23 cellular contexts compared by ENCODE assay signal in the genomic region with DNA sequence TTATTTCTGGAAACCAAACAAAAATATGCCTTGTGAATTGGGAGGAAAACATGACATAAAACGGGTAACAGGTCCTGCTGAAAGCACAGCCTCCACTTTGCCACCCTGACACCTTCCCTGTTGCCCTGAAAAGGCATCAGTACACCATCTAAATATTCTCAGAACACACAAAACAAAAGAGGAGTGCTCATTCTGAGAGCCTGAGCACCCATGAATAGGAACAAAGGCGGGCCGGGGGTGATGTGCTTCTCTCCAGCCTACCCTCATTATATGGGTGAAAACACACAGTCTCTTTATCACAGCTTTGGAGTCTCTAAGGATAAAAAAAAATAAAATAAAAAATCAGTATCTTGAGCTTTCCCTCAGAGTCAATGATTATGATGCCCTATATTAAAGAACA. TPM values are rescaled to one million over a fixed set of nuclear protein-coding genes. Genes with fewer than 3 reads are reported as not detected.
"Had no signal": no experiment of that assay in that cellular context is flagged by ENCODE, and none has a peak within 500 bp of the region (broad histone marks: within the 10 kb centered on the region; RNA-seq: fewer than 3 reads in every experiment).

No MANE protein-coding gene starts in this region.

- H3K4me1 Mint-ChIP-seq: naive thymus-derived CD8-positive, alpha-beta T cell; stimulated activated effector memory CD8-positive, alpha-beta T cell treated with anti-CD3 and anti-CD28 coated beads, Interleukin-12 subunit alpha, Interleukin-12 subunit beta, amount 100 ng/mL, for 72 hours had no signal

- H3K27ac Mint-ChIP-seq: endodermal cell; naive thymus-derived CD8-positive, alpha-beta T cell; progenitor cell of endocrine pancreas; stimulated activated effector memory CD8-positive, alpha-beta T cell treated with anti-CD3 and anti-CD28 coated beads, Interleukin-12 subunit alpha, Interleukin-12 subunit beta, amount 100 ng/mL, for 72 hours had no signal

- H3K9me3 Mint-ChIP-seq: endodermal cell; naive thymus-derived CD8-positive, alpha-beta T cell; nephron progenitor cell; stimulated activated effector memory CD8-positive, alpha-beta T cell treated with anti-CD3 and anti-CD28 coated beads, Interleukin-12 subunit alpha, Interleukin-12 subunit beta, amount 100 ng/mL, for 72 hours had no signal

- H3K4me3 Mint-ChIP-seq: endodermal cell; naive thymus-derived CD8-positive, alpha-beta T cell; nephron progenitor cell; stimulated activated effector memory CD8-positive, alpha-beta T cell treated with anti-CD3 and anti-CD28 coated beads, Interleukin-12 subunit alpha, Interleukin-12 subunit beta, amount 100 ng/mL, for 72 hours had no signal

- H3K36me3 Mint-ChIP-seq: naive thymus-derived CD8-positive, alpha-beta T cell; stimulated activated effector memory CD8-positive, alpha-beta T cell treated with anti-CD3 and anti-CD28 coated beads, Interleukin-12 subunit alpha, Interleukin-12 subunit beta, amount 100 ng/mL, for 72 hours had no signal

- ATAC-seq: esophagus mucosa; gastrocnemius medialis; left ventricle myocardium superior; lower lobe of right lung; naive thymus-derived CD8-positive, alpha-beta T cell; sciatic nerve; stimulated activated effector memory CD8-positive, alpha-beta T cell treated with anti-CD3 and anti-CD28 coated beads, Interleukin-12 subunit alpha, Interleukin-12 subunit beta, amount 100 ng/mL, for 72 hours; stimulated activated naive CD8-positive, alpha-beta T cell treated with anti-CD3 and anti-CD28 coated beads, Interleukin-15, Interleukin-2, amounts not matched to agents 100 U/mL and 50 U/mL, for 24 hours had no signal

- DNase-seq: dorsolateral prefrontal cortex; effector CD8-positive, alpha-beta T cell; endodermal cell; foreskin fibroblast; gastrocnemius medialis; head of caudate nucleus; left ventricle myocardium superior; lower lobe of right lung; naive thymus-derived CD8-positive, alpha-beta T cell; nephron progenitor cell; pancreas; stimulated activated CD4-positive, alpha-beta T cell treated with anti-CD3 and anti-CD28 coated beads, Interleukin-12 subunit alpha, Interleukin-12 subunit beta, amount 100 ng/mL, for 4 hours; stimulated activated CD4-positive, alpha-beta T cell treated with anti-CD3 and anti-CD28 coated beads, Interleukin-2, amount 100 ng/mL, for 24 hours; stimulated activated CD4-positive, alpha-beta T cell treated with anti-CD3 and anti-CD28 coated beads, Interleukin-4, amount 100 ng/mL, for 24 hours; stimulated activated naive CD8-positive, alpha-beta T cell treated with anti-CD3 and anti-CD28 coated beads, Interleukin-15, Interleukin-2, amounts not matched to agents 100 U/mL and 50 U/mL, for 24 hours; substantia nigra; testis; tibial artery; upper lobe of left lung had no signal

RNA-seq across cellular contexts. Expression of a gene that starts 19.7 kb away (rescaled TPM):
- polyA plus RNA-seq: naive thymus-derived CD8-positive, alpha-beta T cell had no signal
